ENCODE assay signal across 8 cellular contexts in the genomic region with DNA sequence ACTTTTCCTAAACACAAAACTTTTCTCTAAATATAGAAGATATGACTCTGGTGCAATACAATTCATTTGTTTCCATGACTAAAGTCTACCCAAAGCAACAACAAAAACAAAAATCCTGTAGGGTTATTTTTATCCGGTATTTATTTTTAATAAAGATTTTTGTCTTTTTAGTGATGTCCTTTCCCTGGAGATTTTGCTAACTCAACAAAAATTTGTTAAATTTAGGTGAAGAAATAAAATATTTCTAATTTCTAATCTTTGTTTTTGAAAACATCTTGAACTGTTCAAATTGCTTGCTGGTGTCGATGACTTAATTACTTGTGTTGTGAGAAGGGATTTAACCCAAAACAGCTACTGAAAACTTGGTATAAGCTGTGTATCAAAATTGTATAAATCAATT.
"Had no signal": no experiment of that assay in that cellular context is flagged by ENCODE, and none has a peak within 500 bp of the region (broad histone marks: within the 10 kb centered on the region; RNA-seq: fewer than 3 reads in every experiment).

No MANE protein-coding gene starts in this region.

- DNase-seq: GDM1, GF-D8 had no signal

- H3K4me3 ChIP-seq: GM12878 had no signal

- ATAC-seq: GM12878 had no signal

- FAIRE-seq: G401.6, GM12878, GM12891, GM12892, GM18507, GM19239 had no signal
